In genomic region chr5:109725135-109725534, GRCh38 we compare ENCODE assay signal across 1 cellular context.
TF ChIP-seq lines count a peak whose summit lies in the region.

No MANE protein-coding gene starts in this region.

TF ChIP-seq in HepG2, 621 proteins besides CTCF, POLR2A, EP300 and RAD21 (continued from another document):
- TF ChIP-seq, protein P1, sequence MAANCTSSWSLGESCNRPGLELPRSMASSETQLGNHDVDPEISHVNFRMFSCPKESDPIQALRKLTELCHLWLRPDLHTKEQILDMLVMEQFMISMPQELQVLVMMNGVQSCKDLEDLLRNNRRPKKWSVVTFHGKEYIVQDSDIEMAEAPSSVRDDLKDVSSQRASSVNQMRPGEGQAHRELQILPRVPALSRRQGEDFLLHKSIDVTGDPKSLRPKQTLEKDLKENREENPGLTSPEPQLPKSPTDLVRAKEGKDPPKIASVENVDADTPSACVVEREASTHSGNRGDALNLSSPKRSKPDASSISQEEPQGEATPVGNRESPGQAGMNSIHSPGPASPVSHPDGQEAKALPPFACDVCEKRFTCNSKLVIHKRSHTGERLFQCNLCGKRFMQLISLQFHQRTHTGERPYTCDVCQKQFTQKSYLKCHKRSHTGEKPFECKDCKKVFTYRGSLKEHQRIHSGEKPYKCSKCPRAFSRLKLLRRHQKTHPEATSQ (CRISPR knock-in tag; IDR thresholded peaks at IDR 0.05; ENCODE audit: borderline replicate concordance) = 0 out of 2 replicates have a peak, but pooled peaks have one; percentile 28
- no peak for TF ChIP-seq HOXD1 (CRISPR knock-in tag; IDR thresholded peaks at IDR 0.05)
- TF ChIP-seq, protein P2, sequence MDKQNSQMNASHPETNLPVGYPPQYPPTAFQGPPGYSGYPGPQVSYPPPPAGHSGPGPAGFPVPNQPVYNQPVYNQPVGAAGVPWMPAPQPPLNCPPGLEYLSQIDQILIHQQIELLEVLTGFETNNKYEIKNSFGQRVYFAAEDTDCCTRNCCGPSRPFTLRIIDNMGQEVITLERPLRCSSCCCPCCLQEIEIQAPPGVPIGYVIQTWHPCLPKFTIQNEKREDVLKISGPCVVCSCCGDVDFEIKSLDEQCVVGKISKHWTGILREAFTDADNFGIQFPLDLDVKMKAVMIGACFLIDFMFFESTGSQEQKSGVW (CRISPR knock-in tag; IDR thresholded peaks at IDR 0.05; ENCODE audit: borderline replicate concordance) = no peak
- no peak for TF ChIP-seq NFE2 (CRISPR knock-in tag; IDR thresholded peaks at IDR 0.05)
